In the genomic region with DNA sequence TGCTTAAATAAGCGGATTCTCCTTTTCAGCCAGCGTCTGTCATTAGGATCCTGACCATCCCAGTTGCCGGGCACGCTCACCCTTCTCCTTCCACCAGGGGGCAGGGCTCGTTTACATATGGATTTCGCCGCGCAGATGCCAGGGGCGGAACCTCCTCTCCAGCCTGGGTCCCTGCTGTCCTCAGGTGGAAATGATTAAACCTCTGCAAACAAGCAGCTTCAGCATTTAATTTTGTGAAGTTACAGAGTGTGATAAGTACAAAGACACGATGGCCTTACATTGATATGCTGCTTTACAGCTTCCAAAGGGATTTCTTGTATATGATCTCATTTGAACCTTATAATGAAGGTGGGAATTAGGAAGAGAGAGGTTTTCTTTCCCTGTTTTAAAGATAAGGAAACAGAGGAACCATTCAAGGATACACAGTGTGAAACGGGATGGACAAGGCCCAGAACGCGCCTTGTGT, we compare ENCODE assay signal across 9 cellular contexts. TPM values are rescaled to one million over a fixed set of nuclear protein-coding genes. Genes with fewer than 3 reads are reported as not detected.
DNase-seq lines count a peak whose midpoint lies in the region; ATAC-seq, FAIRE-seq and TF ChIP-seq lines count a peak whose summit lies in the region.
"Had no signal": no experiment of that assay in that cellular context is flagged by ENCODE, and none has a peak within 500 bp of the region (broad histone marks: within the 10 kb centered on the region; RNA-seq: fewer than 3 reads in every experiment).

No MANE protein-coding gene starts in this region.

- no peaks in the 10 kb centered on the region for H3K79me1 ChIP-seq in H9 (ENCODE audit: insufficient read depth, low read depth, low read length, poor library complexity, severe bottlenecking)

- H3K9ac ChIP-seq in H9 (ENCODE audit: extremely low read depth, insufficient read length, low read length): no peak overlapping the region
- H3K9ac ChIP-seq in kidney (ENCODE audit: low read length in 2 of 2): no peak overlapping the region

- no peak overlapping the region for H2AK5ac ChIP-seq in H9 (ENCODE audit: insufficient read length, low read length)

- DNase-seq in BE2C (peak; percentile 84), H9 (peak; percentile 85), NCI-H345 (lab: John Stamatoyannopoulos, UW) (peak; percentile 84), activated B cell treated with CpG ODN at 0.5 μM for 24 hours (peak; percentile 54), T47D (ENCODE audit: low read depth in 1 of 2, low spot score in 1 of 2) (peak; percentile 77 to 90), kidney (peak; percentile 88)
- peak; percentile 83 to 84 for DNase-seq in stimulated activated CD4-positive, alpha-beta T cell treated with anti-CD3 and anti-CD28 coated beads, Interleukin-2, amount 100 ng/mL, for 24 hours

- peaks cover 0 to 2% of the 10 kb centered on the region in 2 experiments; a peak in 1 of 4 replicates for H3K4me1 Mint-ChIP-seq in H9
- peaks cover 3% of the 10 kb centered on the region for H3K4me1 Mint-ChIP-seq in activated B cell treated with CpG ODN at 0.5 μM for 24 hours

- H3T11ph ChIP-seq in H9 (ENCODE audit: low read length): no peak overlapping the region

- H3K23ac ChIP-seq in H9 (ENCODE audit: insufficient read length, low read depth, low read length): no peak overlapping the region

- H3K36me3 Mint-ChIP-seq in H9 (ENCODE audit: insufficient read depth in 1 of 3, low read depth in 3 of 3) (no peaks in the 10 kb centered on the region), activated B cell treated with CpG ODN at 0.5 μM for 24 hours (ENCODE audit: low read depth) (no peaks in the 10 kb centered on the region)

- H3K4me3 Mint-ChIP-seq in H9: no peak overlapping the region
- no peak overlapping the region for H3K4me3 Mint-ChIP-seq in activated B cell treated with CpG ODN at 0.5 μM for 24 hours

- no peak overlapping the region for H3K56ac ChIP-seq in H9 (ENCODE audit: insufficient read length, low read depth, low read length)

- H2BK20ac ChIP-seq in H9 (ENCODE audit: low read depth, low read length, poor library complexity, severe bottlenecking): no peak overlapping the region

- POLR2A ChIA-PET in activated B cell treated with CpG ODN at 0.5 μM for 24 hours (lab: Charles Lee): interaction anchor here (0.5 to 1.2 kb wide), 2 partner anchors 240 to 862 kb away, joined by 3 to 6 read pairs; no protein-coding TSS in a partner anchor

- TF ChIP-seq CTCF in BE2C (IDR thresholded peaks at IDR 0.05; ENCODE audit: low read depth, low read length) (peak; percentile 93), H9 (conservative IDR thresholded peaks at IDR 0.05) (peak; percentile 92), activated B cell treated with CpG ODN at 0.5 μM for 24 hours (IDR thresholded peaks at IDR 0.05) (peak; percentile 44), kidney (IDR thresholded peaks at IDR 0.05; ENCODE audit: borderline replicate concordance, extremely low read depth, insufficient read depth) (peak; percentile 71)

- no peak overlapping the region for H3K18ac ChIP-seq in H9 (ENCODE audit: insufficient read length, low read depth, low read length)

- CTCF ChIA-PET in activated B cell treated with CpG ODN at 0.5 μM for 24 hours (lab: Charles Lee): interaction anchor here (0.6 to 1.7 kb wide), 8 partner anchors 9 to 863 kb away, joined by 3 to 10 read pairs (median 4); no protein-coding TSS in a partner anchor

- H3K27ac ChIP-seq in H9 (ENCODE audit: insufficient read length, low read depth, low read length) (no peak overlapping the region), kidney (ENCODE audit: low read depth in 2 of 2, low read length in 2 of 2) (no peak overlapping the region)

- H2BK120ac ChIP-seq in H9 (ENCODE audit: low read depth, low read length, poor library complexity, severe bottlenecking): no peak overlapping the region

- H4K8ac ChIP-seq in H9 (replicated peaks; ENCODE audit: insufficient read length, low read depth, low read length): no peak overlapping the region

- no peak overlapping the region for H2BK15ac ChIP-seq in H9 (ENCODE audit: low read depth, low read length)

- peaks cover 0 to 4% of the 10 kb centered on the region in 2 experiments; a peak in 2 of 5 replicates for H3K9me3 Mint-ChIP-seq in H9
- H3K9me3 Mint-ChIP-seq in activated B cell treated with CpG ODN at 0.5 μM for 24 hours: no peaks in the 10 kb centered on the region

- intact Hi-C loops in activated B cell treated with CpG ODN at 0.5 μM for 24 hours (cut with micrococcal nuclease) (loop anchor here (1.0 to 5.0 kb wide), 7 partner anchors 104 to 863 kb away; a partner anchor contains a TSS), kidney (cut with DNase I) (no loop called here)

- no peak overlapping the region for H2AFZ ChIP-seq in H9 (ENCODE audit: low read length)

- H2BK12ac ChIP-seq in H9 (ENCODE audit: insufficient read length, low read depth, low read length): no peak overlapping the region

- in situ Hi-C loops in T47D (cut with HindIII; ENCODE audit: low pct_unique_long_range_greater_than_20kb, low sequenced_read_pairs): no loop called here

- H3K79me2 ChIP-seq in H9 (ENCODE audit: insufficient read depth, low read length): no peaks in the 10 kb centered on the region

- H3K27me3 ChIP-seq in BE2C (peaks cover 82% of the 10 kb centered on the region), H9 (ENCODE audit: insufficient read depth, low read length) (no peaks in the 10 kb centered on the region)

- no peak overlapping the region for H3K14ac ChIP-seq in H9 (ENCODE audit: insufficient read depth, low read length)

- H3K4me3 ChIP-seq in BE2C (ENCODE audit: low read depth, low read length) (no peak overlapping the region), kidney (ENCODE audit: low read length in 2 of 2) (no peak overlapping the region)

- no peaks in the 10 kb centered on the region for H3K23me2 ChIP-seq in H9 (ENCODE audit: insufficient read length, low read depth, low read length, poor library complexity, severe bottlenecking)

- H3K9me3 ChIP-seq in BE2C (no peaks in the 10 kb centered on the region), H9 (ENCODE audit: control insufficient read depth, low read depth, low read length) (no peaks in the 10 kb centered on the region), kidney (ENCODE audit: control insufficient read depth in 1 of 2, low read length in 2 of 2) (no peaks in the 10 kb centered on the region)

- H3K36me3 ChIP-seq in BE2C (no peaks in the 10 kb centered on the region), kidney (ENCODE audit: control insufficient read depth in 1 of 2, insufficient read depth in 2 of 2, low read length in 2 of 2) (no peaks in the 10 kb centered on the region)

- H2BK5ac ChIP-seq in H9 (ENCODE audit: insufficient read length, low read length): no peak overlapping the region

- H3K4me1 ChIP-seq in BE2C (no peaks in the 10 kb centered on the region), H9 (ENCODE audit: insufficient read depth, low read length) (no peaks in the 10 kb centered on the region), kidney (ENCODE audit: control insufficient read depth in 1 of 2, insufficient read depth in 1 of 2, low read depth in 1 of 2, low read length in 2 of 2) (peaks cover 0 to 3% of the 10 kb centered on the region in 2 donors)

- H3K4me2 ChIP-seq in H9 (ENCODE audit: insufficient read depth, insufficient read length, low read length): no peak overlapping the region

- no peak overlapping the region for H3K4ac ChIP-seq in H9 (ENCODE audit: low read depth, low read length)

- H4K5ac ChIP-seq in H9 (ENCODE audit: insufficient read length, low read depth, low read length): no peak overlapping the region

- peaks cover 51% of the 10 kb centered on the region for H3K27me3 Mint-ChIP-seq in H9 (ENCODE audit: low read depth)
- peaks cover 51% of the 10 kb centered on the region for H3K27me3 Mint-ChIP-seq in activated B cell treated with CpG ODN at 0.5 μM for 24 hours

- ATAC-seq in activated B cell treated with CpG ODN at 0.5 μM for 24 hours (ENCODE audit: low read depth) (peak; percentile 94), GM18858 (IDR thresholded peaks at IDR 0.05; ENCODE audit: unreplicated experiment) (no peak)

- H4K20me1 ChIP-seq in H9 (ENCODE audit: control insufficient read depth, insufficient read depth, insufficient read length): no peaks in the 10 kb centered on the region

- no CpG with 5 or more reads among the region's 13 CpGs for WGBS in H9 (ENCODE audit: extremely low coverage, insufficient read length, low lambda C conversion rate)

- FAIRE-seq in kidney (lab: Jason Lieb, UNC): no peak

- H4K91ac ChIP-seq in H9 (ENCODE audit: insufficient read length, low read depth, low read length): no peak overlapping the region

- H3K27ac Mint-ChIP-seq in H9: no peak overlapping the region
- H3K27ac Mint-ChIP-seq in activated B cell treated with CpG ODN at 0.5 μM for 24 hours: no peak overlapping the region

RNA-seq across cellular contexts. Expression of a gene that starts 3.9 kb away (rescaled TPM):
- not detected for polyA plus RNA-seq in BE2C (2012; ENCODE audit: insufficient read depth, insufficient read length, low read depth)
- total RNA-seq in H9 (2021) (not detected in 2 replicates), activated B cell treated with CpG ODN at 0.5 μM for 24 hours (not detected in 2 replicates), kidney (not detected)
- polyA plus RNA-seq in kidney (ENCODE audit: insufficient read depth, low read depth, low replicate concordance): not detected

RNA-seq across cellular contexts. Expression of a gene that starts 18.8 kb away (rescaled TPM):
- 135 TPM for polyA plus RNA-seq in BE2C (2012; ENCODE audit: insufficient read depth, insufficient read length, low read depth)
- total RNA-seq in H9 (2021) (24.0 and 28.4 TPM in 2 replicates), activated B cell treated with CpG ODN at 0.5 μM for 24 hours (40.7 and 46.7 TPM in 2 replicates), kidney (47.9 TPM)
- 50.9 TPM for polyA plus RNA-seq in kidney (ENCODE audit: insufficient read depth, low read depth, low replicate concordance)

RNA-seq across cellular contexts. Expression of a gene that starts 21.3 kb away (rescaled TPM):
- polyA plus RNA-seq in BE2C (2012; ENCODE audit: insufficient read depth, insufficient read length, low read depth): not detected
- total RNA-seq in H9 (2021) (not detected in 2 replicates), activated B cell treated with CpG ODN at 0.5 μM for 24 hours (not detected in 2 replicates), kidney (not detected)
- polyA plus RNA-seq in kidney (ENCODE audit: insufficient read depth, low read depth, low replicate concordance): not detected

RNA-seq across cellular contexts. Expression of a gene that starts 31.6 kb away (rescaled TPM):
- not detected for polyA plus RNA-seq in BE2C (2012; ENCODE audit: insufficient read depth, insufficient read length, low read depth)
- total RNA-seq in H9 (2021): not detected in 2 replicates
- total RNA-seq in activated B cell treated with CpG ODN at 0.5 μM for 24 hours: not detected in 2 replicates
- not detected for total RNA-seq in kidney
- polyA plus RNA-seq in kidney (ENCODE audit: insufficient read depth, low read depth, low replicate concordance): not detected
- total RNA-seq: temporal lobe had no signal

RNA-seq across cellular contexts. Expression of a gene that starts 48.5 kb away (rescaled TPM):
- polyA plus RNA-seq in BE2C (2012; ENCODE audit: insufficient read depth, insufficient read length, low read depth): not detected
- total RNA-seq in H9 (2021) (not detected in 2 replicates), activated B cell treated with CpG ODN at 0.5 μM for 24 hours (not detected in 2 replicates), kidney (not detected)
- polyA plus RNA-seq in kidney (ENCODE audit: insufficient read depth, low read depth, low replicate concordance): not detected
